1 cellular context compared by ENCODE assay signal in genomic region chr3:119349353-119349752, GRCh38.
TF ChIP-seq lines count a peak whose summit lies in the region.

No MANE protein-coding gene starts in this region.

TF ChIP-seq in WTC11, 78 proteins besides CTCF, POLR2A, EP300 and RAD21 (continued from another document):
- TF ChIP-seq ZNF263 (CRISPR knock-in tag; IDR thresholded peaks at IDR 0.05; ENCODE audit: low read depth) (0 out of 2 replicates have a peak, but pooled peaks have one; percentile 57), ZNF396 (CRISPR knock-in tag; IDR thresholded peaks at IDR 0.05; ENCODE audit: borderline replicate concordance) (no peak), FOXP4 (CRISPR knock-in tag; IDR thresholded peaks at IDR 0.05) (peak; percentile 33; the same call in 1 of the 2 replicates), MAX (CRISPR knock-in tag; IDR thresholded peaks at IDR 0.05) (peak; percentile 22; the same call in 1 of the 2 replicates), AFF4 (CRISPR knock-in tag; IDR thresholded peaks at IDR 0.05; ENCODE audit: borderline replicate concordance) (no peak), TEAD1 (CRISPR knock-in tag; IDR thresholded peaks at IDR 0.05) (peak; percentile 82; the same call in 1 of the 2 replicates), CREM (CRISPR knock-in tag; IDR thresholded peaks at IDR 0.05) (no peak), SMAD4 (CRISPR knock-in tag; IDR thresholded peaks at IDR 0.05) (no peak), STAT6 (CRISPR knock-in tag; conservative IDR thresholded peaks at IDR 0.05; ENCODE audit: low read depth) (no peak), CDX4 (CRISPR knock-in tag; IDR thresholded peaks at IDR 0.05; ENCODE audit: borderline replicate concordance) (no peak)
